1 cellular context compared by ENCODE assay signal in the genomic region with DNA sequence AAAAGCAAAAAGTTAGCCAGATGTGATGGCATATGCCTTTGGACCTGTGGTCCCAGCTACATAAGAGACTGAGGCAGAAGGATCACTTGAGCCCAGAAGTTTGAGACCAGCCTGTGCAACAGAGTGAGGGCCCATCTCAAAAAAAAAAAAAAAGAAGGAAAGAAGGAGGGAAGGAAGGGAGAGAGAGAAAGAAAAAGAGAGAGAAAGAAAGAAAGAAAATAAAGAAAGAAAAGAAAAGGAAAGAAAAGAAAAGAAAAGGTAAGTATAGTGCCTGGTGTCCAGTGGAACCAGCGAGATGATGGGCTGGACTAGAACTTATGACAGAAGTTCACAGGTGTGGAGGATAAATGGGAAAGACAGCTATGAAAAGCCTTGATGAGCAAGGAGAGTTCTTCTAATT.
TF ChIP-seq lines count a peak whose summit lies in the region.

No MANE protein-coding gene starts in this region.

TF ChIP-seq in A549, 52 proteins besides CTCF, POLR2A, EP300 and RAD21 (continued from another document):
- TF ChIP-seq, protein P1, sequence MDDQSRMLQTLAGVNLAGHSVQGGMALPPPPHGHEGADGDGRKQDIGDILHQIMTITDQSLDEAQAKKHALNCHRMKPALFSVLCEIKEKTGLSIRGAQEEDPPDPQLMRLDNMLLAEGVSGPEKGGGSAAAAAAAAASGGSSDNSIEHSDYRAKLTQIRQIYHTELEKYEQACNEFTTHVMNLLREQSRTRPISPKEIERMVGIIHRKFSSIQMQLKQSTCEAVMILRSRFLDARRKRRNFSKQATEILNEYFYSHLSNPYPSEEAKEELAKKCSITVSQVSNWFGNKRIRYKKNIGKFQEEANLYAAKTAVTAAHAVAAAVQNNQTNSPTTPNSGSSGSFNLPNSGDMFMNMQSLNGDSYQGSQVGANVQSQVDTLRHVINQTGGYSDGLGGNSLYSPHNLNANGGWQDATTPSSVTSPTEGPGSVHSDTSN (IDR thresholded peaks at IDR 0.05) = no peak
- TF ChIP-seq KDM5A (IDR thresholded peaks at IDR 0.05) (no peak), TFCP2L1 (CRISPR knock-in tag; IDR thresholded peaks at IDR 0.05) (no peak), ESRRA (IDR thresholded peaks at IDR 0.05; ENCODE audit: borderline replicate concordance, low read length) (no peak), RFX5 (IDR thresholded peaks at IDR 0.05) (no peak), PHF8 (IDR thresholded peaks at IDR 0.05; ENCODE audit: borderline replicate concordance, low read depth) (no peak)
